11 cellular contexts compared by ENCODE assay signal in the genomic region with DNA sequence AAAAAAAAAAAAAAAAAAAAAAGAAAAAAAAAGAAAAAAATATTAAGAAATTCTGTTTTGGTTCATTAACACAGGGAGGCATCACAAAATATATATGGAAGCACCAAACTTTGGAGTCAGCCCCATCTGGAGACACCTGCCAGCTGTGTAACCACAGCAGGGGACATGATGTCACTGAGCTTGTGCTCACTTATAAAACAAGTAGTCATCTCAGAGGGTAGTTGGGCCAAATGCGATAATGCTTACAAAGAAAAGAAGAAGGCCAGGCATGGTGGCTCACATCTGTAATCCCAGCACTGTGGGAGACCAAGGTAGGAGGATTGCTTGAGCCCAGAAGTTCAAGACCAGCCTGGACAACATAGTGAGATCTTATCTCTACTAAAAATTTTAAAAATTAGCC.
"Had no signal": no experiment of that assay in that cellular context is flagged by ENCODE, and none has a peak within 500 bp of the region (broad histone marks: within the 10 kb centered on the region; RNA-seq: fewer than 3 reads in every experiment).

No MANE protein-coding gene starts in this region.

- H3K27ac Mint-ChIP-seq: activated CD4-positive, alpha-beta T cell treated with anti-CD3 and anti-CD28 coated beads, Interleukin-2, amount 10 ng/mL, durations not matched to agents 7 days and 5 days; stimulated activated naive CD8-positive, alpha-beta T cell treated with anti-CD3 and anti-CD28 coated beads, Interleukin-15, amount 100 ng/mL, for 72 hours had no signal

- FAIRE-seq: frontal cortex had no signal

- H3K4me3 Mint-ChIP-seq: activated CD4-positive, alpha-beta T cell treated with anti-CD3 and anti-CD28 coated beads, Interleukin-2, amount 10 ng/mL, durations not matched to agents 7 days and 5 days; immature natural killer cell had no signal

- DNase-seq: activated CD4-positive, alpha-beta T cell treated with anti-CD3 and anti-CD28 coated beads, Interleukin-2, amount 10 ng/mL, durations not matched to agents 7 days and 5 days; activated naive CD4-positive, alpha-beta T cell treated with Interleukin-2 at 50 U/mL for 16 hours; heart left ventricle; immature natural killer cell; mesendoderm; psoas muscle; right lobe of liver; stimulated activated naive CD8-positive, alpha-beta T cell treated with anti-CD3 and anti-CD28 coated beads, Interleukin-15, amount 100 ng/mL, for 72 hours; upper lobe of left lung had no signal

- H3K36me3 Mint-ChIP-seq: immature natural killer cell had no signal

- ATAC-seq: activated T-helper 17 cell treated with anti-CD3 and anti-CD28 coated beads, Interleukin-2, amount 50 U/mL, for 72 hours; psoas muscle; right lobe of liver; stimulated activated naive CD8-positive, alpha-beta T cell treated with anti-CD3 and anti-CD28 coated beads, Interleukin-15, amount 100 ng/mL, for 72 hours had no signal

- H3K9me3 Mint-ChIP-seq: activated CD4-positive, alpha-beta T cell treated with anti-CD3 and anti-CD28 coated beads, Interleukin-2, amount 10 ng/mL, durations not matched to agents 7 days and 5 days; activated T-helper 17 cell treated with anti-CD3 and anti-CD28 coated beads, Interleukin-2, amount 50 U/mL, for 72 hours; immature natural killer cell; stimulated activated naive CD8-positive, alpha-beta T cell treated with anti-CD3 and anti-CD28 coated beads, Interleukin-15, amount 100 ng/mL, for 72 hours had no signal
